In genomic region chr5:52139888-52140580, GRCh38 we compare ENCODE assay signal across 30 cellular contexts.
DNase-seq lines count a peak whose midpoint lies in the region; ATAC-seq and TF ChIP-seq lines count a peak whose summit lies in the region.
"Had no signal": no experiment of that assay in that cellular context is flagged by ENCODE, and none has a peak within 500 bp of the region (broad histone marks: within the 10 kb centered on the region; RNA-seq: fewer than 3 reads in every experiment).

No MANE protein-coding gene starts in this region.

- peak; percentile 31; the same call in 1 of the 3 replicates for ATAC-seq in DND-41 (ENCODE audit: insufficient read depth, low read depth)
- ATAC-seq in left lobe of liver, result peak; percentile 77
- no peak for ATAC-seq in stimulated activated memory B cell treated with anti-CD40 and anti-IgM and Interleukin-4, amounts not matched to agents 10 μg/mL and 1 μg/mL and 100 μg/mL, for 72 hours
- ATAC-seq: effector memory CD8-positive, alpha-beta T cell; gastroesophageal sphincter; HCT116; natural killer cell treated with Interleukin-12 subunit alpha and Interleukin-12 subunit beta and Interleukin-15 and Interleukin-18, amount 100 ng/mL, for 72 hours had no signal

- no peaks in the 10 kb centered on the region for H4K20me1 ChIP-seq in DND-41 (ENCODE audit: insufficient read depth, low read length)
- H4K20me1 ChIP-seq: BLaER1 treated with 17β-estradiol and CSF1 and Interleukin-3, amounts not matched to agents 10 nM and 100 nM had no signal

- H3K4me1 Mint-ChIP-seq in stimulated activated memory B cell treated with anti-CD40 and anti-IgM and Interleukin-4, amounts not matched to agents 10 μg/mL and 1 μg/mL and 100 μg/mL, for 72 hours, result no peaks in the 10 kb centered on the region
- H3K4me1 Mint-ChIP-seq: activated CD4-positive, alpha-beta T cell treated with anti-CD3 and anti-CD28 coated beads, Interleukin-2, amount 10 ng/mL, durations not matched to agents 24 days and 14 days; activated naive CD4-positive, alpha-beta T cell treated with anti-CD3 and anti-CD28 coated beads, Interleukin-2, amount 10 ng/mL, durations not matched to agents 7 days and 5 days had no signal

- no peaks in the 10 kb centered on the region for H3K4me1 ChIP-seq in DND-41 (ENCODE audit: insufficient read depth, low read length)
- H3K4me1 ChIP-seq: BLaER1 treated with 17β-estradiol and CSF1 and Interleukin-3, amounts not matched to agents 10 nM and 100 nM; breast epithelium; esophagus muscularis mucosa; gastroesophageal sphincter; spleen had no signal

- H3K36me3 ChIP-seq in DND-41 (ENCODE audit: insufficient read depth, low read length), result no peaks in the 10 kb centered on the region
- H3K36me3 ChIP-seq: BLaER1 treated with 17β-estradiol and CSF1 and Interleukin-3, amounts not matched to agents 10 nM and 100 nM; esophagus muscularis mucosa; gastroesophageal sphincter; spleen; thoracic aorta had no signal

- no peaks in the 10 kb centered on the region for H3K27me3 Mint-ChIP-seq in stimulated activated memory B cell treated with anti-CD40 and anti-IgM and Interleukin-4, amounts not matched to agents 10 μg/mL and 1 μg/mL and 100 μg/mL, for 72 hours
- H3K27me3 Mint-ChIP-seq: activated CD4-positive, alpha-beta T cell treated with anti-CD3 and anti-CD28 coated beads, Interleukin-2, amount 10 ng/mL, durations not matched to agents 24 days and 14 days; activated naive CD4-positive, alpha-beta T cell treated with anti-CD3 and anti-CD28 coated beads, Interleukin-2, amount 10 ng/mL, durations not matched to agents 7 days and 5 days; effector memory CD8-positive, alpha-beta T cell; natural killer cell treated with Interleukin-12 subunit alpha and Interleukin-12 subunit beta and Interleukin-15 and Interleukin-18, amount 100 ng/mL, for 72 hours had no signal

- H3K27me3 ChIP-seq in DND-41 (ENCODE audit: insufficient read depth, low read length, poor library complexity), result no peaks in the 10 kb centered on the region
- H3K27me3 ChIP-seq: breast epithelium, esophagus muscularis mucosa, gastroesophageal sphincter, spleen had no signal

- DNase-seq in DND-41, result no peak
- DNase-seq in NCI-H1436 treated with DMSO at 0.1 percent for 48 hours (lab: John Stamatoyannopoulos, UW), result peak; percentile 99
- peak; percentile 96 for DNase-seq in NCI-H524 treated with DMSO at 0.1 percent for 48 hours (lab: John Stamatoyannopoulos, UW)
- no peak for DNase-seq in left lobe of liver (ENCODE audit: low spot score)
- no peak for DNase-seq in SIG-M5 treated with dmso at 0.1 percent for 504 hours (lab: John Stamatoyannopoulos, UW; ENCODE audit: unreplicated experiment)
- DNase-seq in GM19240 (ENCODE audit: insufficient read length, low spot score), result no peak
- no peak for DNase-seq in cerebellar nuclear complex (lab: John Stamatoyannopoulos, UW)
- DNase-seq: activated CD4-positive, alpha-beta T cell treated with anti-CD3 and anti-CD28 coated beads, Interleukin-2, amount 10 ng/mL, durations not matched to agents 24 days and 14 days; activated naive CD4-positive, alpha-beta T cell treated with anti-CD3 and anti-CD28 coated beads, Interleukin-2, amount 10 ng/mL, durations not matched to agents 7 days and 5 days; Calu3; effector memory CD8-positive, alpha-beta T cell; IMR-90; NCI-H1417 treated with DMSO at 0.1 percent for 48 hours; NCI-H226; retina; spleen; stimulated activated CD4-positive, alpha-beta T cell treated with anti-CD3 and anti-CD28 coated beads, Interleukin-4, amount 100 ng/mL, for 24 hours; stimulated activated naive CD4-positive, alpha-beta T cell treated with Interleukin-2 at 50 U/mL for 16 hours; T-helper 2 cell had no signal

- H3K9me3 Mint-ChIP-seq in stimulated activated memory B cell treated with anti-CD40 and anti-IgM and Interleukin-4, amounts not matched to agents 10 μg/mL and 1 μg/mL and 100 μg/mL, for 72 hours, result peaks cover 5% of the 10 kb centered on the region
- H3K9me3 Mint-ChIP-seq: activated CD4-positive, alpha-beta T cell treated with anti-CD3 and anti-CD28 coated beads, Interleukin-2, amount 10 ng/mL, durations not matched to agents 24 days and 14 days; activated naive CD4-positive, alpha-beta T cell treated with anti-CD3 and anti-CD28 coated beads, Interleukin-2, amount 10 ng/mL, durations not matched to agents 7 days and 5 days; effector memory CD8-positive, alpha-beta T cell had no signal

- no peak overlapping the region for H3K27ac Mint-ChIP-seq in stimulated activated memory B cell treated with anti-CD40 and anti-IgM and Interleukin-4, amounts not matched to agents 10 μg/mL and 1 μg/mL and 100 μg/mL, for 72 hours
- H3K27ac Mint-ChIP-seq: activated CD4-positive, alpha-beta T cell treated with anti-CD3 and anti-CD28 coated beads, Interleukin-2, amount 10 ng/mL, durations not matched to agents 24 days and 14 days; activated naive CD4-positive, alpha-beta T cell treated with anti-CD3 and anti-CD28 coated beads, Interleukin-2, amount 10 ng/mL, durations not matched to agents 7 days and 5 days; effector memory CD8-positive, alpha-beta T cell; natural killer cell treated with Interleukin-12 subunit alpha and Interleukin-12 subunit beta and Interleukin-15 and Interleukin-18, amount 100 ng/mL, for 72 hours had no signal

- no peaks in the 10 kb centered on the region for H3K9me3 ChIP-seq in DND-41 (ENCODE audit: insufficient read depth, low read length, severe bottlenecking)
- H3K9me3 ChIP-seq: BLaER1 treated with 17β-estradiol and CSF1 and Interleukin-3, amounts not matched to agents 10 nM and 100 nM; breast epithelium; esophagus muscularis mucosa; gastroesophageal sphincter; thoracic aorta had no signal

- H2AFZ ChIP-seq in DND-41 (ENCODE audit: low read depth, low read length), result no peak overlapping the region

- H3K9ac ChIP-seq in DND-41 (ENCODE audit: low read depth, low read length), result no peak overlapping the region
- H3K9ac ChIP-seq: BLaER1 treated with 17β-estradiol and CSF1 and Interleukin-3, amounts not matched to agents 10 nM and 100 nM had no signal

- no peak overlapping the region for H3K4me3 Mint-ChIP-seq in stimulated activated memory B cell treated with anti-CD40 and anti-IgM and Interleukin-4, amounts not matched to agents 10 μg/mL and 1 μg/mL and 100 μg/mL, for 72 hours
- H3K4me3 Mint-ChIP-seq: activated CD4-positive, alpha-beta T cell treated with anti-CD3 and anti-CD28 coated beads, Interleukin-2, amount 10 ng/mL, durations not matched to agents 24 days and 14 days; activated naive CD4-positive, alpha-beta T cell treated with anti-CD3 and anti-CD28 coated beads, Interleukin-2, amount 10 ng/mL, durations not matched to agents 7 days and 5 days; effector memory CD8-positive, alpha-beta T cell; natural killer cell treated with Interleukin-12 subunit alpha and Interleukin-12 subunit beta and Interleukin-15 and Interleukin-18, amount 100 ng/mL, for 72 hours had no signal

- no peaks in the 10 kb centered on the region for H3K79me2 ChIP-seq in DND-41 (ENCODE audit: insufficient read depth, low read length)

- no peak overlapping the region for H3K27ac ChIP-seq in DND-41 (ENCODE audit: low read length)
- H3K27ac ChIP-seq: BLaER1 treated with 17β-estradiol and CSF1 and Interleukin-3, amounts not matched to agents 10 nM and 100 nM; breast epithelium; coronary artery; esophagus muscularis mucosa; gastroesophageal sphincter; RWPE1; SK-N-MC; spleen; thoracic aorta had no signal

- H3K4me3 ChIP-seq in DND-41 (ENCODE audit: low read depth in 1 of 2, low read length in 2 of 2), result no peak overlapping the region
- H3K4me3 ChIP-seq: BLaER1 treated with 17β-estradiol and CSF1 and Interleukin-3, amounts not matched to agents 10 nM and 100 nM; breast epithelium; coronary artery; esophagus muscularis mucosa; gastroesophageal sphincter; SK-N-MC; spleen; thoracic aorta had no signal

- no peaks in the 10 kb centered on the region for H3K36me3 Mint-ChIP-seq in stimulated activated memory B cell treated with anti-CD40 and anti-IgM and Interleukin-4, amounts not matched to agents 10 μg/mL and 1 μg/mL and 100 μg/mL, for 72 hours
- H3K36me3 Mint-ChIP-seq: activated naive CD4-positive, alpha-beta T cell treated with anti-CD3 and anti-CD28 coated beads, Interleukin-2, amount 10 ng/mL, durations not matched to agents 7 days and 5 days; natural killer cell treated with Interleukin-12 subunit alpha and Interleukin-12 subunit beta and Interleukin-15 and Interleukin-18, amount 100 ng/mL, for 72 hours had no signal

- H3K4me2 ChIP-seq in DND-41 (ENCODE audit: insufficient read depth, low read length), result no peak overlapping the region
- H3K4me2 ChIP-seq: BLaER1 treated with 17β-estradiol and CSF1 and Interleukin-3, amounts not matched to agents 10 nM and 100 nM had no signal

- TF ChIP-seq CTCF in DND-41 (IDR thresholded peaks at IDR 0.05; ENCODE audit: borderline replicate concordance, extremely low read depth, low read length, poor library complexity, severe bottlenecking), result no peak

Comparison
In these comparisons a context has a peak if more than half of its experiments do, and no peak if none do; other contexts are left out.
1. DNase-seq: peak in NCI-H1436 treated with DMSO at 0.1 percent for 48 hours (single experiment) and NCI-H524 treated with DMSO at 0.1 percent for 48 hours (single experiment); none in DND-41 (single experiment), left lobe of liver (single experiment), SIG-M5 treated with dmso at 0.1 percent for 504 hours (single experiment), GM19240 (single experiment) and cerebellar nuclear complex (0 of 2).